In genomic region chr1:230174041-230174440, GRCh38 we compare ENCODE assay signal across 17 cellular contexts.
A peak's percentile ranks its signal among the peaks of the same experiment; 100 is the strongest.
DNase-seq lines count a peak whose midpoint lies in the region; ATAC-seq and TF ChIP-seq lines count a peak whose summit lies in the region.
"Had no signal": no experiment of that assay in that cellular context is flagged by ENCODE, and none has a peak within 500 bp of the region (broad histone marks: within the 10 kb centered on the region; RNA-seq: fewer than 3 reads in every experiment).

No MANE protein-coding gene starts in this region.

- no peak for ATAC-seq in activated CD8-positive, alpha-beta memory T cell treated with anti-CD3 and anti-CD28 coated beads, Interleukin-2, amount 10 ng/mL, durations not matched to agents 7 days and 5 days
- no peak for ATAC-seq in activated T-helper 17 cell treated with anti-CD3 and anti-CD28 coated beads, Interleukin-2, amount 50 U/mL, for 72 hours (replicated peaks)
- ATAC-seq in left lobe of liver, result no peak
- ATAC-seq in stimulated activated naive B cell treated with anti-CD40 and anti-IgM and Interleukin-4, amounts not matched to agents 10 μg/mL and 1 μg/mL and 100 μg/mL, for 72 hours (replicated peaks), result no peak
- no peak for ATAC-seq in SK-N-SH treated with all-trans-retinoic acid at 6 μM for 48 hours
- no peak for ATAC-seq in HG03520 (IDR thresholded peaks at IDR 0.05; ENCODE audit: unreplicated experiment)
- ATAC-seq: CD8-positive, alpha-beta T cell had no signal

- peaks cover 7% of the 10 kb centered on the region for H3K36me3 Mint-ChIP-seq in activated CD8-positive, alpha-beta memory T cell treated with anti-CD3 and anti-CD28 coated beads, Interleukin-2, amount 10 ng/mL, durations not matched to agents 7 days and 5 days
- H3K36me3 Mint-ChIP-seq in activated T-helper 17 cell treated with anti-CD3 and anti-CD28 coated beads, Interleukin-2, amount 50 U/mL, for 72 hours (ENCODE audit: low read depth), result peaks cover 14% of the 10 kb centered on the region
- H3K36me3 Mint-ChIP-seq in stimulated activated naive B cell treated with anti-CD40 and anti-IgM and Interleukin-4, amounts not matched to agents 10 μg/mL and 1 μg/mL and 100 μg/mL, for 72 hours, result peaks cover 13 to 27% of the 10 kb centered on the region in 2 donors

- CTCF ChIA-PET in activated CD8-positive, alpha-beta memory T cell treated with anti-CD3 and anti-CD28 coated beads, Interleukin-2, amount 10 ng/mL, durations not matched to agents 7 days and 5 days (lab: Charles Lee), result no interaction called here

- peak; percentile 50 for DNase-seq in activated CD8-positive, alpha-beta memory T cell treated with anti-CD3 and anti-CD28 coated beads for 24 hours
- no peak for DNase-seq in activated CD8-positive, alpha-beta memory T cell treated with anti-CD3 and anti-CD28 coated beads, Interleukin-2, amount 10 ng/mL, durations not matched to agents 7 days and 5 days
- DNase-seq in left lobe of liver (ENCODE audit: low spot score) (peak; percentile 33), NCI-H187 treated with DMSO at 0.1 percent for 48 hours (lab: John Stamatoyannopoulos, UW) (no peak)
- no peak for DNase-seq in stimulated activated naive B cell treated with anti-CD40 and anti-IgM and Interleukin-4, amounts not matched to agents 10 μg/mL and 1 μg/mL and 100 μg/mL, for 72 hours
- DNase-seq: BE2C, DMS79, Karpas-422, MG63, NCI-H1092, NCI-H146, NCI-H2081 treated with DMSO at 0.1 percent for 48 hours, SHP77 had no signal

- H3K27ac Mint-ChIP-seq in activated CD8-positive, alpha-beta memory T cell treated with anti-CD3 and anti-CD28 coated beads, Interleukin-2, amount 10 ng/mL, durations not matched to agents 7 days and 5 days, result no peak overlapping the region
- H3K27ac Mint-ChIP-seq in activated T-helper 17 cell treated with anti-CD3 and anti-CD28 coated beads, Interleukin-2, amount 50 U/mL, for 72 hours, result peak overlapping the region; percentile 32
- H3K27ac Mint-ChIP-seq in stimulated activated naive B cell treated with anti-CD40 and anti-IgM and Interleukin-4, amounts not matched to agents 10 μg/mL and 1 μg/mL and 100 μg/mL, for 72 hours, result peak overlapping the region; percentile 66
- H3K27ac Mint-ChIP-seq: CD8-positive, alpha-beta T cell had no signal

- no peaks in the 10 kb centered on the region for H3K9me3 Mint-ChIP-seq in activated CD8-positive, alpha-beta memory T cell treated with anti-CD3 and anti-CD28 coated beads, Interleukin-2, amount 10 ng/mL, durations not matched to agents 7 days and 5 days (ENCODE audit: low read depth)
- no peaks in the 10 kb centered on the region for H3K9me3 Mint-ChIP-seq in activated T-helper 17 cell treated with anti-CD3 and anti-CD28 coated beads, Interleukin-2, amount 50 U/mL, for 72 hours
- no peaks in the 10 kb centered on the region for H3K9me3 Mint-ChIP-seq in stimulated activated naive B cell treated with anti-CD40 and anti-IgM and Interleukin-4, amounts not matched to agents 10 μg/mL and 1 μg/mL and 100 μg/mL, for 72 hours
- H3K9me3 Mint-ChIP-seq: CD8-positive, alpha-beta T cell had no signal

- peaks cover 28% of the 10 kb centered on the region for H3K4me1 Mint-ChIP-seq in activated CD8-positive, alpha-beta memory T cell treated with anti-CD3 and anti-CD28 coated beads, Interleukin-2, amount 10 ng/mL, durations not matched to agents 7 days and 5 days
- H3K4me1 Mint-ChIP-seq in activated T-helper 17 cell treated with anti-CD3 and anti-CD28 coated beads, Interleukin-2, amount 50 U/mL, for 72 hours, result peaks cover 30% of the 10 kb centered on the region
- peaks cover 47 to 74% of the 10 kb centered on the region in 2 donors for H3K4me1 Mint-ChIP-seq in stimulated activated naive B cell treated with anti-CD40 and anti-IgM and Interleukin-4, amounts not matched to agents 10 μg/mL and 1 μg/mL and 100 μg/mL, for 72 hours

- H3K4me3 Mint-ChIP-seq in activated CD8-positive, alpha-beta memory T cell treated with anti-CD3 and anti-CD28 coated beads, Interleukin-2, amount 10 ng/mL, durations not matched to agents 7 days and 5 days, result no peak overlapping the region
- H3K4me3 Mint-ChIP-seq in activated T-helper 17 cell treated with anti-CD3 and anti-CD28 coated beads, Interleukin-2, amount 50 U/mL, for 72 hours, result no peak overlapping the region
- no peak overlapping the region for H3K4me3 Mint-ChIP-seq in stimulated activated naive B cell treated with anti-CD40 and anti-IgM and Interleukin-4, amounts not matched to agents 10 μg/mL and 1 μg/mL and 100 μg/mL, for 72 hours
- H3K4me3 Mint-ChIP-seq: CD8-positive, alpha-beta T cell had no signal

- H3K27me3 Mint-ChIP-seq in activated CD8-positive, alpha-beta memory T cell treated with anti-CD3 and anti-CD28 coated beads, Interleukin-2, amount 10 ng/mL, durations not matched to agents 7 days and 5 days, result no peaks in the 10 kb centered on the region
- no peaks in the 10 kb centered on the region for H3K27me3 Mint-ChIP-seq in activated T-helper 17 cell treated with anti-CD3 and anti-CD28 coated beads, Interleukin-2, amount 50 U/mL, for 72 hours
- no peaks in the 10 kb centered on the region for H3K27me3 Mint-ChIP-seq in stimulated activated naive B cell treated with anti-CD40 and anti-IgM and Interleukin-4, amounts not matched to agents 10 μg/mL and 1 μg/mL and 100 μg/mL, for 72 hours

TF ChIP-seq in SK-N-SH treated with all-trans-retinoic acid at 6 μM for 48 hours, 23 proteins besides CTCF, POLR2A, EP300 and RAD21 (continues in another document):
- TF ChIP-seq GLIS3 (CRISPR knock-in tag; IDR thresholded peaks at IDR 0.05) (no peak), PATZ1 (CRISPR knock-in tag; IDR thresholded peaks at IDR 0.05; ENCODE audit: borderline replicate concordance) (no peak), TOX (CRISPR knock-in tag; IDR thresholded peaks at IDR 0.05; ENCODE audit: borderline replicate concordance) (no peak), ISL1 (CRISPR knock-in tag; IDR thresholded peaks at IDR 0.05) (no peak), ESRRG (CRISPR knock-in tag; IDR thresholded peaks at IDR 0.05) (no peak), RARB (CRISPR knock-in tag; IDR thresholded peaks at IDR 0.05) (no peak), ZFP3 (CRISPR knock-in tag; IDR thresholded peaks at IDR 0.05) (no peak), TCF4 (CRISPR knock-in tag; IDR thresholded peaks at IDR 0.05; ENCODE audit: borderline replicate concordance) (no peak), OSR1 (CRISPR knock-in tag; IDR thresholded peaks at IDR 0.05) (no peak), CREB5 (CRISPR knock-in tag; IDR thresholded peaks at IDR 0.05; ENCODE audit: low read depth) (no peak), TSHZ2 (CRISPR knock-in tag; IDR thresholded peaks at IDR 0.05) (no peak)

Comparison
In these comparisons a context has a peak if more than half of its experiments do, and no peak if none do; other contexts are left out.
1. DNase-seq: peak in activated CD8-positive, alpha-beta memory T cell treated with anti-CD3 and anti-CD28 coated beads for 24 hours (single experiment) and left lobe of liver (single experiment); none in activated CD8-positive, alpha-beta memory T cell treated with anti-CD3 and anti-CD28 coated beads, Interleukin-2, amount 10 ng/mL, durations not matched to agents 7 days and 5 days (single experiment), stimulated activated naive B cell treated with anti-CD40 and anti-IgM and Interleukin-4, amounts not matched to agents 10 μg/mL and 1 μg/mL and 100 μg/mL, for 72 hours (single experiment) and NCI-H187 treated with DMSO at 0.1 percent for 48 hours (single experiment).